Comparison of ENCODE assay signal across 1 cellular context in the genomic region with DNA sequence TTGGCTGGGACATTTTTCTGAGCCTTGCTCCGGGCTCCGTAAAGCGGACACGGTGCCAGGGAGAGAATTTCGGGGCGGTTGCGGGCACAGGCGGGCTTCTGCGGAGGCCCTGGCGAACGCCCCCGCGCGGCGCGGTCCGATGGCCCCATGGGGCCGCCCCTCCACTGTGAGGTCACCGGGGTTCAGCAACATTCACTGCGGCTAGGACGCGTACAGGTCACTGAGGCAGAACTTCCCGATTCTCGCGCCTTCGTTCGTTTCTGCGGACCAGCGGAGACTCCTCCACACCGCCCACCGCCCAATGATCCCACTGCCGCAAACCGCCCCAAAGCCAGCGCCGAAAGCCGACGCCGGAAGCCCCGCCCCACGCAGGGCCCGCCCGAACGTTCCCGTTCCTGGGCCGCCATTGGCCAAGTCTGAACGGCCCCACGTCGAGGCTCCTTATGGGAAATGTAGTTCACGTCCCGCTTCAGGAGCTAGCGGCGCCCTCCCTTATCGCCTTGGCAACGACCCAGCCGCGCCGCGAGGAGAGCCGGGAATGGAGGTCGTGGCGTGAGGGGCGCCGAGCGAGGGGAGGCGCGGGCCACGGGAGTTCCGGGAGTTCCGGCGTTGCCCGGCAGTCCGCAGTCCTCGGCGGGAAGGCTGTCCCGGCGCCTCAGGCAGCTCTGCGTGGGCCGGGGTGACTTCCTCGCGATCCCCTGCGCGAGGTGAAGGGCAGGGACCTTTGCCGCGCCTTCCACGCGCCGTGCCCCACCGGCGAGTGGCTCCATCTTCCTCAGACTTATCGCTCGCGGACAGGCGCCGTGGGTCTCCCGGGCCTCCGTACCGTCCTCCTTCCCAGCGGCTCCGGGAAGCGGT.
TF ChIP-seq lines count a peak whose summit lies in the region.

Gene ZNF584 (plus strand): TSS at position 498 of the 858 bp plus-strand sequence. CDS start 499 bp downstream, outside the sequence.

TF ChIP-seq in HepG2, 621 proteins besides CTCF, POLR2A, EP300 and RAD21 (continued from another document):
- TF ChIP-seq ZNF800 (CRISPR knock-in tag; IDR thresholded peaks at IDR 0.05) (no peak), TCF7 (IDR thresholded peaks at IDR 0.05; ENCODE audit: low read depth) (no peak), ZBTB38 (CRISPR knock-in tag; IDR thresholded peaks at IDR 0.05) (peak; percentile 37), MXI1 (IDR thresholded peaks at IDR 0.05; ENCODE audit: borderline replicate concordance, low read depth, low read length) (peak; percentile 95; the same call in 2 of the 3 replicates), ATF7-NPFF (CRISPR knock-in tag; IDR thresholded peaks at IDR 0.05; ENCODE audit: low read depth) (no peak), ZNF547 (CRISPR knock-in tag; IDR thresholded peaks at IDR 0.05) (peak; percentile 28; the same call in 1 of the 2 replicates), SRF (IDR thresholded peaks at IDR 0.05; ENCODE audit: low read depth, low read length) (0 out of 2 replicates have a peak, but pooled peaks have one; percentile 37), MXD1 (CRISPR knock-in tag; IDR thresholded peaks at IDR 0.05) (peak; percentile 68; the same call in 1 of the 2 replicates), NKX3-1 (CRISPR knock-in tag; IDR thresholded peaks at IDR 0.05) (no peak), PHF20 (CRISPR knock-in tag; IDR thresholded peaks at IDR 0.05) (peak; percentile 69)
- TF ChIP-seq, protein P1, sequence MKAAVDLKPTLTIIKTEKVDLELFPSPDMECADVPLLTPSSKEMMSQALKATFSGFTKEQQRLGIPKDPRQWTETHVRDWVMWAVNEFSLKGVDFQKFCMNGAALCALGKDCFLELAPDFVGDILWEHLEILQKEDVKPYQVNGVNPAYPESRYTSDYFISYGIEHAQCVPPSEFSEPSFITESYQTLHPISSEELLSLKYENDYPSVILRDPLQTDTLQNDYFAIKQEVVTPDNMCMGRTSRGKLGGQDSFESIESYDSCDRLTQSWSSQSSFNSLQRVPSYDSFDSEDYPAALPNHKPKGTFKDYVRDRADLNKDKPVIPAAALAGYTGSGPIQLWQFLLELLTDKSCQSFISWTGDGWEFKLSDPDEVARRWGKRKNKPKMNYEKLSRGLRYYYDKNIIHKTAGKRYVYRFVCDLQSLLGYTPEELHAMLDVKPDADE (CRISPR knock-in tag; IDR thresholded peaks at IDR 0.05), result no peak; the same call in 1 of the 2 replicates
- TF ChIP-seq, protein P2, sequence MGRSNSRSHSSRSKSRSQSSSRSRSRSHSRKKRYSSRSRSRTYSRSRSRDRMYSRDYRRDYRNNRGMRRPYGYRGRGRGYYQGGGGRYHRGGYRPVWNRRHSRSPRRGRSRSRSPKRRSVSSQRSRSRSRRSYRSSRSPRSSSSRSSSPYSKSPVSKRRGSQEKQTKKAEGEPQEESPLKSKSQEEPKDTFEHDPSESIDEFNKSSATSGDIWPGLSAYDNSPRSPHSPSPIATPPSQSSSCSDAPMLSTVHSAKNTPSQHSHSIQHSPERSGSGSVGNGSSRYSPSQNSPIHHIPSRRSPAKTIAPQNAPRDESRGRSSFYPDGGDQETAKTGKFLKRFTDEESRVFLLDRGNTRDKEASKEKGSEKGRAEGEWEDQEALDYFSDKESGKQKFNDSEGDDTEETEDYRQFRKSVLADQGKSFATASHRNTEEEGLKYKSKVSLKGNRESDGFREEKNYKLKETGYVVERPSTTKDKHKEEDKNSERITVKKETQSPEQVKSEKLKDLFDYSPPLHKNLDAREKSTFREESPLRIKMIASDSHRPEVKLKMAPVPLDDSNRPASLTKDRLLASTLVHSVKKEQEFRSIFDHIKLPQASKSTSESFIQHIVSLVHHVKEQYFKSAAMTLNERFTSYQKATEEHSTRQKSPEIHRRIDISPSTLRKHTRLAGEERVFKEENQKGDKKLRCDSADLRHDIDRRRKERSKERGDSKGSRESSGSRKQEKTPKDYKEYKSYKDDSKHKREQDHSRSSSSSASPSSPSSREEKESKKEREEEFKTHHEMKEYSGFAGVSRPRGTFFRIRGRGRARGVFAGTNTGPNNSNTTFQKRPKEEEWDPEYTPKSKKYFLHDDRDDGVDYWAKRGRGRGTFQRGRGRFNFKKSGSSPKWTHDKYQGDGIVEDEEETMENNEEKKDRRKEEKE (IDR thresholded peaks at IDR 0.05), result no peak
